In the genomic region with DNA sequence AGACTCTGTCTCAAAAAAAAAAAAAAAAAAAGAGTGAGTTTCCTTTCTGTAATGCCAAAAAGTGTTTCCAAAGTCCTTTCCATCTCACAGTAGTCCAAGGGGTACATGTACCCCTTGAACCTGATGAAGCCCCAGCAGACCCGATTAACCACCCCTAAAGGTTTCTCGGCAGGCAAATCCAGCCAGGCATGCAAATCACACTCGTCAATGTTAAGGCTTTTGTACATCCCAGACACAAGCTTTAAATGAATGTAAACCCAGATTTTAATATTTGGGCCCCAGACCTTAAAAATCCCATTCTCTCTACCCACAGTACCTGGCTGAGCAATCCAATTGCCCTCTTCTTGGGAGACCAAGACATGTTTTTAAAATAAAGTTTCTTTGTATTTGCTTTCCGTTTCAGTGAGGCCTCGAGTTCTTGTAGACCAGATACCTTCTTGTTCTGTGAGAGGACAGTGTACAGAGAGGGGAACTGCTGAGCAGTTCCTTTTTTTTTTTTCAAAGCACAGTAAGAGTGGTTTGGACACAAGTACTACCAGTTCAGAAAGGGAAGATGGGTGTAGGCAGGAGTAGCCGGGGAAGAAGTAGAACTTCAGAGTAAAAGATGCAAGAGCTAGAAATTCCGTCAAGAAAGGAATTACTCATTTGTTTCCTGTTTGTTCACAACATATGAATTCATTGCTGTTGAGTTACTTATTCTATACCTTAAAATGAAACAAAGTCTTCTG, we compare ENCODE assay signal across 1 cellular context.
A peak's percentile ranks its signal among the peaks of the same experiment; 100 is the strongest.
TF ChIP-seq lines count a peak whose summit lies in the region.

A gene with protein sequence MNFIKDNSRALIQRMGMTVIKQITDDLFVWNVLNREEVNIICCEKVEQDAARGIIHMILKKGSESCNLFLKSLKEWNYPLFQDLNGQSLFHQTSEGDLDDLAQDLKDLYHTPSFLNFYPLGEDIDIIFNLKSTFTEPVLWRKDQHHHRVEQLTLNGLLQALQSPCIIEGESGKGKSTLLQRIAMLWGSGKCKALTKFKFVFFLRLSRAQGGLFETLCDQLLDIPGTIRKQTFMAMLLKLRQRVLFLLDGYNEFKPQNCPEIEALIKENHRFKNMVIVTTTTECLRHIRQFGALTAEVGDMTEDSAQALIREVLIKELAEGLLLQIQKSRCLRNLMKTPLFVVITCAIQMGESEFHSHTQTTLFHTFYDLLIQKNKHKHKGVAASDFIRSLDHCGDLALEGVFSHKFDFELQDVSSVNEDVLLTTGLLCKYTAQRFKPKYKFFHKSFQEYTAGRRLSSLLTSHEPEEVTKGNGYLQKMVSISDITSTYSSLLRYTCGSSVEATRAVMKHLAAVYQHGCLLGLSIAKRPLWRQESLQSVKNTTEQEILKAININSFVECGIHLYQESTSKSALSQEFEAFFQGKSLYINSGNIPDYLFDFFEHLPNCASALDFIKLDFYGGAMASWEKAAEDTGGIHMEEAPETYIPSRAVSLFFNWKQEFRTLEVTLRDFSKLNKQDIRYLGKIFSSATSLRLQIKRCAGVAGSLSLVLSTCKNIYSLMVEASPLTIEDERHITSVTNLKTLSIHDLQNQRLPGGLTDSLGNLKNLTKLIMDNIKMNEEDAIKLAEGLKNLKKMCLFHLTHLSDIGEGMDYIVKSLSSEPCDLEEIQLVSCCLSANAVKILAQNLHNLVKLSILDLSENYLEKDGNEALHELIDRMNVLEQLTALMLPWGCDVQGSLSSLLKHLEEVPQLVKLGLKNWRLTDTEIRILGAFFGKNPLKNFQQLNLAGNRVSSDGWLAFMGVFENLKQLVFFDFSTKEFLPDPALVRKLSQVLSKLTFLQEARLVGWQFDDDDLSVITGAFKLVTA (minus strand): TSS at position 465 of the 728 bp plus-strand sequence. CDS start 8,111 bp downstream, outside the sequence.

TF ChIP-seq in HepG2, 621 proteins besides CTCF, POLR2A, EP300 and RAD21 (continued from another document):
- TF ChIP-seq, protein P1, sequence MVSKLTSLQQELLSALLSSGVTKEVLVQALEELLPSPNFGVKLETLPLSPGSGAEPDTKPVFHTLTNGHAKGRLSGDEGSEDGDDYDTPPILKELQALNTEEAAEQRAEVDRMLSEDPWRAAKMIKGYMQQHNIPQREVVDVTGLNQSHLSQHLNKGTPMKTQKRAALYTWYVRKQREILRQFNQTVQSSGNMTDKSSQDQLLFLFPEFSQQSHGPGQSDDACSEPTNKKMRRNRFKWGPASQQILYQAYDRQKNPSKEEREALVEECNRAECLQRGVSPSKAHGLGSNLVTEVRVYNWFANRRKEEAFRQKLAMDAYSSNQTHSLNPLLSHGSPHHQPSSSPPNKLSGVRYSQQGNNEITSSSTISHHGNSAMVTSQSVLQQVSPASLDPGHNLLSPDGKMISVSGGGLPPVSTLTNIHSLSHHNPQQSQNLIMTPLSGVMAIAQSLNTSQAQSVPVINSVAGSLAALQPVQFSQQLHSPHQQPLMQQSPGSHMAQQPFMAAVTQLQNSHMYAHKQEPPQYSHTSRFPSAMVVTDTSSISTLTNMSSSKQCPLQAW (CRISPR knock-in tag; IDR thresholded peaks at IDR 0.05), result 0 out of 2 replicates have a peak, but pooled peaks have one; percentile 26
- TF ChIP-seq, protein P2, sequence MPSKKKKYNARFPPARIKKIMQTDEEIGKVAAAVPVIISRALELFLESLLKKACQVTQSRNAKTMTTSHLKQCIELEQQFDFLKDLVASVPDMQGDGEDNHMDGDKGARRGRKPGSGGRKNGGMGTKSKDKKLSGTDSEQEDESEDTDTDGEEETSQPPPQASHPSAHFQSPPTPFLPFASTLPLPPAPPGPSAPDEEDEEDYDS (CRISPR knock-in tag; IDR thresholded peaks at IDR 0.05), result 0 out of 2 replicates have a peak, but pooled peaks have one; percentile 9
- TF ChIP-seq DNMT3B (CRISPR knock-in tag; conservative IDR thresholded peaks at IDR 0.05), result 0 out of 2 replicates have a peak, but pooled peaks have one; percentile 56
- TF ChIP-seq ZFY (CRISPR knock-in tag; IDR thresholded peaks at IDR 0.05), result peak; percentile 15; the same call in 1 of the 2 replicates
TF ChIP-seq in HepG2: peak in this region for 6.
